ENCODE assay signal across 8 cellular contexts in the genomic region with DNA sequence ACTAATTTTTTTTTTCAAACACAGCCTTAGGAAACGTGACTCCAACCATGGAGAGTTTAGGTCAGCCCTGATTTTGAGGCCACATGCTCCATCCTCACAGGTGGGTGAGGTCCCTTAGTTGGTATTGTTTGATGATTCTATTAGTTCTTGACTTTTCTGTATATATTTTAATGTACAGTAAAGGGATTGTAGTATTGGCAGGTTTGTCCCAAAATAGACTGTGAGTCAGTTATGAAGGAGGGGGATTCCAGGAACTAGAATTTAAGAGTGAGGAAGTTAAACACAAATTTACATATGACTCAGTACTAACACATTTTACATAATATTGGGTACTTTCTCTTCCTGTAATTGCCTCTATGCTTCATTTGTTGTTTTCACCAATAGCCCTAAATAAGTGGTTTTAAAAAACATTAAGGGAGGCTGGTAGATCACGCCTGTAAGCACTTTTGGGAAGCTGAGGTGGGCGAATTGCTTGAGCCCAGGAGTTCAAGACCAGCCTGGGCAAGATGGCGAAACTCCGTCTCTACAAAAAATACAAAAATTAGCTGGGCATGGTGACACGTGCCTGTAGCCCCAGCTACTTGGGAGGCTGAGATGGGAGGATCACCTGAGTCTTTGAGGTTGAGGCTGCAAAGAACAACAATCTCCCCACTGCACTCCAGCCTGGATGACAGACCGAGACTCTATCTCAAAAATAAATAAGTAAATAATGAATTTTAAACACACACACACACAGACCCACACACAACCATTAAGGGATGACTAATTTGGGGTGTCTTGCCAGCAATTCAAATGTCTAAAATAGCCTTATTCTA.
A peak's percentile ranks its signal among the peaks of the same experiment; 100 is the strongest.
DNase-seq lines count a peak whose midpoint lies in the region; ATAC-seq and TF ChIP-seq lines count a peak whose summit lies in the region.

No MANE protein-coding gene starts in this region.

- 77 to 83% methylated on average over 7 of the region's 7 CpGs for WGBS in aorta, 2 donors

- H3F3A ChIP-seq in PC-9 (ENCODE audit: insufficient read depth, low read depth), result 0 out of 2 replicates have a peak, but pooled peaks cover 4% of the 10 kb centered on the region

- H3K4me1 ChIP-seq in PC-9 (replicated peaks; ENCODE audit: insufficient read depth), result peaks cover 18% of the 10 kb centered on the region
- H3K4me1 ChIP-seq in aorta (ENCODE audit: control insufficient read depth in 1 of 2, insufficient read depth in 2 of 2, low read length in 2 of 2), result no peaks in the 10 kb centered on the region

- H3K9me3 ChIP-seq in PC-9 (ENCODE audit: insufficient read depth, low read depth) (0 out of 2 replicates have a peak, but pooled peaks cover 7% of the 10 kb centered on the region), aorta (ENCODE audit: control insufficient read depth, low read length) (no peaks in the 10 kb centered on the region)

- H3K4me2 ChIP-seq in PC-9, result peak overlapping the region; percentile 27

- peak; percentile 70 for DNase-seq in activated CD8-positive, alpha-beta memory T cell treated with anti-CD3 and anti-CD28 coated beads for 24 hours
- DNase-seq in activated CD8-positive, alpha-beta memory T cell treated with anti-CD3 and anti-CD28 coated beads, Interleukin-2, amount 50 U/mL, for 4 hours, result no peak
- DNase-seq in PC-9 (peak in 1 of 2 experiments; percentile 87), occipital lobe (lab: John Stamatoyannopoulos, UW) (no peak), cerebellar cortex (ENCODE audit: low spot score) (no peak), aorta (no peak)

- 0 out of 2 replicates have a peak overlapping the region, but pooled peaks have one; percentile 28 for H2AFZ ChIP-seq in PC-9

- no TSS peak for BruUV-seq in PC-9 (replicated peaks; lab: Mats Ljungman, UMichigan)

- no peaks in the 10 kb centered on the region for H3K79me2 ChIP-seq in PC-9 (ENCODE audit: low read depth)

- intact Hi-C loops in PC-9 (cut with micrococcal nuclease; ENCODE audit: unreplicated experiment) (no loop called here), aorta (cut with DNase I) (no loop called here)

- CTCF ChIA-PET in PC-9 (lab: Charles Lee), result no interaction called here

- H3K27me3 ChIP-seq in PC-9 (ENCODE audit: insufficient read depth, low read depth) (no peaks in the 10 kb centered on the region), aorta (ENCODE audit: control insufficient read depth in 1 of 2, insufficient read depth in 2 of 2, low read length in 1 of 2) (no peaks in the 10 kb centered on the region)

- H3K27ac ChIP-seq in PC-9 (peak overlapping the region; percentile 76), aorta (ENCODE audit: low read depth in 1 of 2, low read length in 2 of 2) (no peak overlapping the region)

- H4K20me1 ChIP-seq in PC-9 (ENCODE audit: insufficient read depth), result no peaks in the 10 kb centered on the region

- TF ChIP-seq CTCF in PC-9 (conservative IDR thresholded peaks at IDR 0.05), result no peak

- no peak overlapping the region for H3K4me3 ChIP-seq in PC-9
- H3K4me3 ChIP-seq in aorta (ENCODE audit: low read length in 2 of 2), result no peak overlapping the region

- POLR2A ChIA-PET in PC-9 (lab: Charles Lee; ENCODE audit: unreplicated experiment), result no interaction called here

- no peaks in the 10 kb centered on the region for H3K9me2 ChIP-seq in PC-9 (ENCODE audit: insufficient read depth)

- H3K36me3 ChIP-seq in PC-9 (ENCODE audit: low read depth) (no peaks in the 10 kb centered on the region), aorta (ENCODE audit: control insufficient read depth in 1 of 2, insufficient read depth in 2 of 2, low read length in 1 of 2) (no peaks in the 10 kb centered on the region)

- ATAC-seq in HG02852 (IDR thresholded peaks at IDR 0.05; ENCODE audit: unreplicated experiment) (peak; percentile 95), esophagus mucosa (peak; percentile 93), aorta (ENCODE audit: low FRiP score) (no peak)
